20 cellular contexts compared by ENCODE assay signal in genomic region chr10:29291561-29291960, GRCh38. TPM values are rescaled to one million over a fixed set of nuclear protein-coding genes. Genes with fewer than 3 reads are reported as not detected.
"Had no signal": no experiment of that assay in that cellular context is flagged by ENCODE, and none has a peak within 500 bp of the region (broad histone marks: within the 10 kb centered on the region; RNA-seq: fewer than 3 reads in every experiment).

No MANE protein-coding gene starts in this region.

RNA-seq across cellular contexts. Expression of gene LYZL1, which starts 2.7 kb away (rescaled TPM):
- total RNA-seq: activated naive CD4-positive, alpha-beta T cell treated with anti-CD3 and anti-CD28 coated beads for 36 hours; activated naive CD4-positive, alpha-beta T cell treated with anti-CD3 and anti-CD28 coated beads, Interleukin-2, amount 50 U/mL, for 72 hours; activated naive CD8-positive, alpha-beta T cell treated with anti-CD3 and anti-CD28 coated beads for 36 hours; activated naive CD8-positive, alpha-beta T cell treated with anti-CD3 and anti-CD28 coated beads, Interleukin-2, amount 10 ng/mL, durations not matched to agents 7 days and 5 days; activated T-cell treated with anti-CD3 and anti-CD28 coated beads, Interleukin-2, amount 50 U/mL, for 4 hours; activated T-cell treated with anti-CD3 and anti-CD28 coated beads, Interleukin-2, amount 50 U/mL, for 72 hours; activated T-helper 1 cell treated with anti-CD3 and anti-CD28 coated beads, Interleukin-12 subunit alpha, Interleukin-12 subunit beta, Interleukin-2, Interleukin-4 antibody, amounts not matched to agents 30 ng/mL and 10 ng/mL and 1 ng/mL, durations not matched to agents 14 hours and 24 hours and 36 hours; activated T-helper 17 cell treated with anti-CD3 and anti-CD28 coated beads, Interleukin-2, amount 50 U/mL, for 72 hours; activated T-helper 2 cell treated with anti-CD3 and anti-CD28 coated beads, Interferon-gamma antibody, Interleukin-2, Interleukin-4, amounts not matched to agents 10 μg/mL and 5 μg/mL and 100 μg/mL, durations not matched to agents 14 hours and 24 hours and 36 hours; adrenal gland; aorta; ascending aorta; astrocyte; body of pancreas; breast epithelium; cardiac muscle cell; cardiac septum; cerebellum; chondrocyte had no signal
- polyA plus RNA-seq: adipose tissue, adrenal gland, aorta had no signal
